ENCODE assay signal across 29 cellular contexts in genomic region chr12:3233813-3234212, GRCh38.
DNase-seq lines count a peak whose midpoint lies in the region; ATAC-seq and TF ChIP-seq lines count a peak whose summit lies in the region.
"Had no signal": no experiment of that assay in that cellular context is flagged by ENCODE, and none has a peak within 500 bp of the region (broad histone marks: within the 10 kb centered on the region; RNA-seq: fewer than 3 reads in every experiment).

No MANE protein-coding gene starts in this region.

- peaks cover 1% of the 10 kb centered on the region for H3K36me3 Mint-ChIP-seq in neural progenitor cell
- H3K36me3 Mint-ChIP-seq: activated CD8-positive, alpha-beta memory T cell treated with anti-CD3 and anti-CD28 coated beads, Interleukin-2, amount 10 ng/mL, durations not matched to agents 7 days and 5 days had no signal

- peaks cover 2% of the 10 kb centered on the region for H3K9me3 Mint-ChIP-seq in neural progenitor cell

- H3K4me1 Mint-ChIP-seq in neural progenitor cell, result peaks cover 66% of the 10 kb centered on the region
- H3K4me1 Mint-ChIP-seq: activated CD8-positive, alpha-beta memory T cell treated with anti-CD3 and anti-CD28 coated beads, Interleukin-2, amount 10 ng/mL, durations not matched to agents 7 days and 5 days had no signal

- no peaks in the 10 kb centered on the region for H3K27me3 ChIP-seq in neural progenitor cell
- H3K27me3 ChIP-seq: brain microvascular endothelial cell, uterus had no signal

- H3K27ac Mint-ChIP-seq in neural progenitor cell, result no peak overlapping the region
- H3K27ac Mint-ChIP-seq: activated CD8-positive, alpha-beta memory T cell treated with anti-CD3 and anti-CD28 coated beads, Interleukin-2, amount 10 ng/mL, durations not matched to agents 7 days and 5 days had no signal

- H3K27ac ChIP-seq in neural progenitor cell, result no peak overlapping the region
- H3K27ac ChIP-seq: brain microvascular endothelial cell, HL-60, thoracic aorta, uterus had no signal

- no peak overlapping the region for H3K9ac ChIP-seq in neural progenitor cell

- peaks cover 50% of the 10 kb centered on the region for H4K20me1 ChIP-seq in neural progenitor cell (ENCODE audit: low read depth)

- peaks cover 14% of the 10 kb centered on the region for H3K27me3 Mint-ChIP-seq in neural progenitor cell (ENCODE audit: insufficient read depth, low read depth)

- H3K4me2 ChIP-seq in neural progenitor cell, result peak overlapping the region; percentile 4

- no peak for ATAC-seq in HG03520 (IDR thresholded peaks at IDR 0.05; ENCODE audit: unreplicated experiment)
- ATAC-seq in HG03565 (IDR thresholded peaks at IDR 0.05; ENCODE audit: unreplicated experiment), result no peak
- ATAC-seq: activated CD8-positive, alpha-beta memory T cell treated with anti-CD3 and anti-CD28 coated beads, Interleukin-2, amount 10 ng/mL, durations not matched to agents 7 days and 5 days; left lobe of liver; stimulated activated naive CD8-positive, alpha-beta T cell treated with anti-CD3 and anti-CD28 coated beads, Interleukin-15, Interleukin-2, amounts not matched to agents 100 U/mL and 50 U/mL, for 24 hours had no signal

- no peaks in the 10 kb centered on the region for H3K9me3 ChIP-seq in neural progenitor cell (ENCODE audit: low read depth)
- H3K9me3 ChIP-seq: uterus had no signal

- no peaks in the 10 kb centered on the region for H3K36me3 ChIP-seq in neural progenitor cell
- H3K36me3 ChIP-seq: brain microvascular endothelial cell, thoracic aorta, uterus had no signal

- peaks cover 34% of the 10 kb centered on the region for H3K4me1 ChIP-seq in neural progenitor cell

- DNase-seq in NCI-H1417 (lab: John Stamatoyannopoulos, UW), result peak in 2 of 3 experiments; percentile 35 to 45
- no peak for DNase-seq in NCI-H1417 treated with DMSO at 0.1 percent for 48 hours (lab: John Stamatoyannopoulos, UW)
- DNase-seq in NCI-H446 treated with DMSO at 0.1 percent for 48 hours (lab: John Stamatoyannopoulos, UW), result peak; percentile 24
- DNase-seq in cerebellum (ENCODE audit: low spot score), result peak; percentile 60
- DNase-seq in neural progenitor cell (ENCODE audit: low spot score), result no peak
- DNase-seq in HuH-7.5 (ENCODE audit: low spot score), result no peak
- DNase-seq: 8988T; activated CD4-positive, alpha-beta T cell treated with anti-CD3 and anti-CD28 coated beads, Interleukin-2, amount 50 U/mL, for 1 hour; activated CD8-positive, alpha-beta memory T cell treated with anti-CD3 and anti-CD28 coated beads, Interleukin-2, amount 10 ng/mL, durations not matched to agents 7 days and 5 days; activated naive CD4-positive, alpha-beta T cell; activated T-cell treated with anti-CD3 and anti-CD28 coated beads, Interleukin-2, amount 50 U/mL, for 48 hours; brain microvascular endothelial cell; effector memory CD4-positive, alpha-beta T cell; EL; erythroblast; foreskin fibroblast; Karpas-422; naive B cell; NCI-H1694 treated with DMSO at 0.1 percent for 48 hours; NCI-H226; NCI-H82; nucleus accumbens; stimulated activated naive CD8-positive, alpha-beta T cell treated with anti-CD3 and anti-CD28 coated beads, Interleukin-15, Interleukin-2, amounts not matched to agents 100 U/mL and 50 U/mL, for 24 hours; uterus had no signal

- H3K79me2 ChIP-seq in neural progenitor cell (ENCODE audit: low read depth), result no peaks in the 10 kb centered on the region

- no peak overlapping the region for H2AFZ ChIP-seq in neural progenitor cell (replicated peaks)

- H3K4me3 ChIP-seq in neural progenitor cell, result no peak overlapping the region
- H3K4me3 ChIP-seq: thoracic aorta, uterus had no signal

- H3K4me3 Mint-ChIP-seq in neural progenitor cell, result no peak overlapping the region
- H3K4me3 Mint-ChIP-seq: activated CD8-positive, alpha-beta memory T cell treated with anti-CD3 and anti-CD28 coated beads, Interleukin-2, amount 10 ng/mL, durations not matched to agents 7 days and 5 days; naive B cell had no signal

- H3F3A ChIP-seq in neural progenitor cell (ENCODE audit: low read depth), result peaks cover 8% of the 10 kb centered on the region

- no peak for TF ChIP-seq CTCF in neural progenitor cell (IDR thresholded peaks at IDR 0.05)

Comparison
In these comparisons a context has a peak if more than half of its experiments do, and no peak if none do; other contexts are left out.
1. DNase-seq: peak in NCI-H1417 (2 of 3), NCI-H446 treated with DMSO at 0.1 percent for 48 hours (single experiment) and cerebellum (single experiment); none in NCI-H1417 treated with DMSO at 0.1 percent for 48 hours (single experiment), neural progenitor cell (single experiment) and HuH-7.5 (single experiment).